In genomic region chr5:33649801-33650482, GRCh38 we compare ENCODE assay signal across 14 cellular contexts.
A peak's percentile ranks its signal among the peaks of the same experiment; 100 is the strongest.
DNase-seq lines count a peak whose midpoint lies in the region; ATAC-seq, FAIRE-seq and TF ChIP-seq lines count a peak whose summit lies in the region.
"Had no signal": no experiment of that assay in that cellular context is flagged by ENCODE, and none has a peak within 500 bp of the region (broad histone marks: within the 10 kb centered on the region; RNA-seq: fewer than 3 reads in every experiment).

No MANE protein-coding gene starts in this region.

- ATAC-seq in HG03139 (IDR thresholded peaks at IDR 0.05; ENCODE audit: unreplicated experiment) (no peak), GM18873 (IDR thresholded peaks at IDR 0.05; ENCODE audit: low FRiP score, unreplicated experiment) (no peak)

- H3K4me3 ChIP-seq in adipocyte (ENCODE audit: low read length) (no peak overlapping the region), skeletal muscle satellite cell (ENCODE audit: low read length) (no peak overlapping the region)

- H3K27me3 ChIP-seq in adipocyte (replicated peaks; ENCODE audit: control insufficient read depth, insufficient read depth, low read length) (no peaks in the 10 kb centered on the region), skeletal muscle satellite cell (ENCODE audit: control insufficient read depth, insufficient read depth, low read length) (no peaks in the 10 kb centered on the region)
- H3K27me3 ChIP-seq: neutrophil had no signal

- peak overlapping the region; percentile 39 for H3K4me2 ChIP-seq in skeletal muscle satellite cell (ENCODE audit: low read length)

- H3K9ac ChIP-seq in adipocyte (ENCODE audit: low read length) (no peak overlapping the region), skeletal muscle satellite cell (ENCODE audit: low read depth, low read length) (no peak overlapping the region)

- H3K9me3 ChIP-seq in adipocyte (ENCODE audit: control insufficient read depth, low read length) = no peaks in the 10 kb centered on the region
- H3K9me3 ChIP-seq in skeletal muscle satellite cell (replicated peaks; ENCODE audit: low read length) = no peaks in the 10 kb centered on the region
- H3K9me3 ChIP-seq: neutrophil had no signal

- H3K4me1 ChIP-seq in adipocyte (ENCODE audit: control insufficient read depth, insufficient read depth, low read length) (peaks cover 8% of the 10 kb centered on the region), skeletal muscle satellite cell (ENCODE audit: control insufficient read depth, insufficient read depth, low read length) (no peaks in the 10 kb centered on the region)

- DNase-seq in H54 (ENCODE audit: insufficient read length, low spot score) = no peak
- DNase-seq in adipocyte (ENCODE audit: low read depth) = peak; percentile 91
- peak; percentile 42 for DNase-seq in fibroblast of the conjunctiva (ENCODE audit: low read depth)
- DNase-seq in NCI-H446 (lab: John Stamatoyannopoulos, UW) = no peak
- DNase-seq: DMS53; NCI-H1105 treated with DMSO at 0.1 percent for 48 hours; NK-92 treated with Interleukin-12 subunit alpha and Interleukin-12 subunit beta, amount 100 ng/mL, for 24 hours; T-helper 2 cell had no signal

- H3K36me3 ChIP-seq in adipocyte (ENCODE audit: control insufficient read depth, insufficient read depth, low read length, severe bottlenecking) (peaks cover 32% of the 10 kb centered on the region), skeletal muscle satellite cell (ENCODE audit: insufficient read depth, low read length) (no peaks in the 10 kb centered on the region)
- H3K36me3 ChIP-seq: neutrophil had no signal

- no peak for TF ChIP-seq POLR2A in H54 (IDR thresholded peaks at IDR 0.05; ENCODE audit: low read depth, low read length)

- FAIRE-seq in H54 (lab: Jason Lieb, UNC) = peak; percentile 84
- FAIRE-seq: GM18507, islet of Langerhans had no signal

Comparison
In these comparisons a context has a peak if more than half of its experiments do, and no peak if none do; other contexts are left out.
1. DNase-seq: peak in adipocyte (single experiment) and fibroblast of the conjunctiva (single experiment); none in H54 (single experiment) and NCI-H446 (0 of 2).